Comparison of ENCODE assay signal across 8 cellular contexts in genomic region chr22:19035474-19036228, GRCh38.
DNase-seq lines count a peak whose midpoint lies in the region; ATAC-seq and TF ChIP-seq lines count a peak whose summit lies in the region.

No MANE protein-coding gene starts in this region.

- intact Hi-C loops in MCF 10A (cut with micrococcal nuclease) = no loop called here
- intact Hi-C loops in breast epithelium (cut with DNase I; ENCODE audit: low total_unique reads) = no loop called here
- intact Hi-C loops in right cardiac atrium (cut with DNase I) = no loop called here
- intact Hi-C loops in upper lobe of right lung (cut with DNase I) = no loop called here

- DNase-seq in MCF 10A (ENCODE audit: unreplicated experiment) (no peak), breast epithelium (ENCODE audit: low spot score in 2 of 2) (no peak), RKO (ENCODE audit: low spot score) (peak; percentile 13), right cardiac atrium (peak in 1 of 3 donors; percentile 43), upper lobe of right lung (peak; percentile 58), kidney glomerular epithelial cell (lab: John Stamatoyannopoulos, UW) (no peak), erythroblast (lab: John Stamatoyannopoulos, UW) (no peak)

- H3K4me3 Mint-ChIP-seq in MCF 10A (ENCODE audit: unreplicated experiment) = no peak overlapping the region

- POLR2A ChIA-PET in MCF 10A (lab: Yijun Ruan, JAX) = no interaction called here

- H3K4me1 ChIP-seq in breast epithelium (no peaks in the 10 kb centered on the region), right cardiac atrium (ENCODE audit: control insufficient read depth, insufficient read depth, low read length) (no peaks in the 10 kb centered on the region), upper lobe of right lung (no peaks in the 10 kb centered on the region)

- peak; percentile 7 to 15 for ATAC-seq in right cardiac atrium
- ATAC-seq in upper lobe of right lung = peak; percentile 17
- ATAC-seq in GM19351 (IDR thresholded peaks at IDR 0.05; ENCODE audit: unreplicated experiment) = no peak

- H3K9me3 ChIP-seq in breast epithelium = no peaks in the 10 kb centered on the region
- no peaks in the 10 kb centered on the region for H3K9me3 ChIP-seq in right cardiac atrium (ENCODE audit: control insufficient read depth, low read length)
- H3K9me3 ChIP-seq in upper lobe of right lung = no peaks in the 10 kb centered on the region

- H3K4me1 Mint-ChIP-seq in MCF 10A (ENCODE audit: insufficient read depth, unreplicated experiment) = no peaks in the 10 kb centered on the region

- BruUV-seq in MCF 10A (replicated peaks; lab: Mats Ljungman, UMichigan) = no TSS peak

- CTCF ChIA-PET in MCF 10A (lab: Yijun Ruan, JAX) = no interaction called here

- peaks cover 25% of the 10 kb centered on the region for H3K36me3 Mint-ChIP-seq in MCF 10A (ENCODE audit: insufficient read depth, unreplicated experiment)

- peaks cover 0 to 3% of the 10 kb centered on the region in 2 donors for H3K27me3 ChIP-seq in breast epithelium
- no peaks in the 10 kb centered on the region for H3K27me3 ChIP-seq in right cardiac atrium (ENCODE audit: control insufficient read depth, insufficient read depth)
- H3K27me3 ChIP-seq in upper lobe of right lung = peaks cover 2% of the 10 kb centered on the region

- WGBS in right cardiac atrium = 35% methylated on average over 14 of the region's 14 CpGs

- TF ChIP-seq CTCF in MCF 10A (IDR thresholded peaks at IDR 0.05; ENCODE audit: unreplicated experiment) (peak; percentile 9), breast epithelium (IDR thresholded peaks at IDR 0.05) (no peak), upper lobe of right lung (IDR thresholded peaks at IDR 0.05) (peak; percentile 18)

- H3K27me3 Mint-ChIP-seq in MCF 10A (ENCODE audit: insufficient read depth, unreplicated experiment) = no peaks in the 10 kb centered on the region

- no peak overlapping the region for H3K27ac Mint-ChIP-seq in MCF 10A (ENCODE audit: low read depth, unreplicated experiment)

- H3K4me3 ChIP-seq in breast epithelium = no peak overlapping the region
- no peak overlapping the region for H3K4me3 ChIP-seq in right cardiac atrium (ENCODE audit: low read length)
- H3K4me3 ChIP-seq in upper lobe of right lung = no peak overlapping the region

- H3K36me3 ChIP-seq in breast epithelium = peaks cover 6% of the 10 kb centered on the region
- H3K36me3 ChIP-seq in upper lobe of right lung = peaks cover 28% of the 10 kb centered on the region

- no peaks in the 10 kb centered on the region for H3K9me3 Mint-ChIP-seq in MCF 10A (ENCODE audit: unreplicated experiment)

- H3K27ac ChIP-seq in breast epithelium = no peak overlapping the region
- no peak overlapping the region for H3K27ac ChIP-seq in right cardiac atrium (ENCODE audit: low read length)
- no peak overlapping the region for H3K27ac ChIP-seq in upper lobe of right lung

- TF ChIP-seq POLR2A in breast epithelium (IDR thresholded peaks at IDR 0.05) (no peak), erythroblast (IDR thresholded peaks at IDR 0.05; ENCODE audit: low read length) (no peak)

Comparison
In these comparisons a context has a peak if more than half of its experiments do, and no peak if none do; other contexts are left out.
1. CTCF ChIP-seq: peak in MCF 10A (single experiment) and upper lobe of right lung (single experiment); none in breast epithelium (0 of 3).
2. DNase-seq: peak in RKO (single experiment) and upper lobe of right lung (single experiment); none in MCF 10A (single experiment), breast epithelium (0 of 2), kidney glomerular epithelial cell (single experiment) and erythroblast (0 of 2).